Comparison of ENCODE assay signal across 12 cellular contexts in the genomic region with DNA sequence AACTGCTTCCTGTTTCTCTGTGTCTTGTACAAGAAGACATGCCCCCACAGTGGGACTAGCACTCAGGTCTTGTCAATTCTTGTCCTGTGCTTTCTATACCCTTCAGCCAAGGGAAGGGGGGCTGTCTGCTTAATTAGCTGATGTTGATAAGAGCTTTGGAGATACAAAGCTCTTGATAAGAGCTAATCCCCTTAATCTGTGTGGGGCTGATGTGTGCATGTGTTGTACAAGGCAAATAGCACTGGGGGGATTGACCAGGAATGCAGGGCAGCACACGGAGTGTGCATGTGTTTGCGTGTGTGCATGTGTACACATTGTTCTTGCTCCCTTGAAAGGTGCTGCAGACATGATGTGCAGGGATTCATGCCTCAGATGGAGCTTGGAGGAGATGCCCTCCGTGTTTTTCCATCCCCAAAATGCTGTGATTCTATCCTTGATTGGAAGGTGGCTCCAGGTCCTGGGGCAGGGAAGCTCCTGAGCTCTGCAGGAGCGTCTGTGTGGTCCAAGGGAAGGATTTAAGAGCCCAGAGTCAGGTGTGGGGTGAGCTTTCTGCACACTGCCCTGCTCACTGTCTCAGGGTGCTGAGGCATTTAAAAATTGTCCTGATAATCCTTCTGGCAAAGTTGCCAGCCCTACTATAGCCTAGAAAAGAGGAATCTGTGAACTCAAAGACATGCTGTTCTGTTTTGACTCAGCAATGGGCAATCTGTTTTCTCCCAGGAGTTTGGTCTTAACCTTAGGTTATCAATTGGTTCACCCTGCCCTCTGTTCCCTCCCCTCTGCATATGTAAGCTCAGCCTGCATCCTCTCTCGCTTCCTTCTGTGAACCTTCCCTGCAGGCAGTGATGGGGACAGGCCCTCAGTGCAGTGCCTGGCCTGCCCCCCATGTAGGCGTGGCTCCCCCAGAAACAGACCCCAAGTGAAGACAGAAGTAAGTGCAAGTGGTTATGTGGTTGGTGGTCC.
DNase-seq lines count a peak whose midpoint lies in the region; ATAC-seq lines count a peak whose summit lies in the region.
"Had no signal": no experiment of that assay in that cellular context is flagged by ENCODE, and none has a peak within 500 bp of the region (broad histone marks: within the 10 kb centered on the region; RNA-seq: fewer than 3 reads in every experiment).

No MANE protein-coding gene starts in this region.

- no peaks in the 10 kb centered on the region for H3K79me1 ChIP-seq in neuronal stem cell (ENCODE audit: low read depth, low read length)

- no peak overlapping the region for H2BK5ac ChIP-seq in neuronal stem cell (ENCODE audit: low read length)

- H3K14ac ChIP-seq in neuronal stem cell (ENCODE audit: low read length): no peak overlapping the region

- CTCF ChIA-PET in activated CD8-positive, alpha-beta memory T cell treated with anti-CD3 and anti-CD28 coated beads, Interleukin-2, amount 10 ng/mL, durations not matched to agents 7 days and 5 days (lab: Charles Lee): no interaction called here

- H2AFZ ChIP-seq in neuronal stem cell (ENCODE audit: low read length): no peak overlapping the region

- H3K4me3 ChIP-seq in neuronal stem cell (ENCODE audit: low read length in 2 of 2): peak overlapping the region in 1 of 2 donors; percentile 40
- H3K4me3 ChIP-seq: body of pancreas, Peyer's patch, tibial artery had no signal

- H3K18ac ChIP-seq in neuronal stem cell (ENCODE audit: low read length): peak overlapping the region; percentile 17

- H2BK120ac ChIP-seq in neuronal stem cell (ENCODE audit: low read depth, low read length): no peak overlapping the region

- no peak overlapping the region for H4K8ac ChIP-seq in neuronal stem cell (ENCODE audit: low read depth, low read length)

- H3K4me3 Mint-ChIP-seq in activated CD8-positive, alpha-beta memory T cell treated with anti-CD3 and anti-CD28 coated beads, Interleukin-2, amount 10 ng/mL, durations not matched to agents 7 days and 5 days: no peak overlapping the region

- no peak overlapping the region for H3K9ac ChIP-seq in neuronal stem cell (ENCODE audit: low read depth, low read length, poor library complexity)

- H3K23ac ChIP-seq in neuronal stem cell (ENCODE audit: low read depth, low read length, poor library complexity): no peak overlapping the region

- no peaks in the 10 kb centered on the region for H3K9me3 Mint-ChIP-seq in activated CD8-positive, alpha-beta memory T cell treated with anti-CD3 and anti-CD28 coated beads, Interleukin-2, amount 10 ng/mL, durations not matched to agents 7 days and 5 days (ENCODE audit: low read depth)

- H3K4me2 ChIP-seq in neuronal stem cell (ENCODE audit: insufficient read depth, low read length, poor library complexity, severe bottlenecking): no peak overlapping the region

- H3K27me3 ChIP-seq in neuronal stem cell (ENCODE audit: control insufficient read depth in 3 of 3, insufficient read depth in 3 of 3, low read depth in 1 of 3, low read length in 3 of 3): peaks cover 0 to 3% (median 3%) of the 10 kb centered on the region in 3 experiments
- H3K27me3 ChIP-seq: body of pancreas, Peyer's patch, tibial artery had no signal

- H3K4me1 ChIP-seq in neuronal stem cell (ENCODE audit: control insufficient read depth in 2 of 2, insufficient read depth in 1 of 2, low read depth in 1 of 2, low read length in 2 of 2): peaks cover 15 to 23% of the 10 kb centered on the region in 2 donors
- H3K4me1 ChIP-seq: body of pancreas had no signal

- peak; percentile 41 for DNase-seq in activated CD8-positive, alpha-beta memory T cell treated with anti-CD3 and anti-CD28 coated beads, Interleukin-2, amount 10 ng/mL, durations not matched to agents 7 days and 5 days
- DNase-seq in activated CD8-positive, alpha-beta memory T cell treated with anti-CD3 and anti-CD28 coated beads, Interleukin-2, amount 50 U/mL, for 48 hours: no peak
- DNase-seq in neuronal stem cell (ENCODE audit: low spot score) (no peak), NCI-H2227 (lab: John Stamatoyannopoulos, UW; ENCODE audit: unreplicated experiment) (no peak), SKM-1 (lab: John Stamatoyannopoulos, UW; ENCODE audit: unreplicated experiment) (no peak), amygdala (lab: John Stamatoyannopoulos, UW) (no peak)
- DNase-seq: activated CD4-positive, alpha-beta T cell treated with anti-CD3 and anti-CD28 coated beads for 1 hour; tibial artery had no signal

- no peaks in the 10 kb centered on the region for H3K36me3 Mint-ChIP-seq in activated CD8-positive, alpha-beta memory T cell treated with anti-CD3 and anti-CD28 coated beads, Interleukin-2, amount 10 ng/mL, durations not matched to agents 7 days and 5 days

- no peak overlapping the region for H2AK5ac ChIP-seq in neuronal stem cell (ENCODE audit: low read depth, low read length)

- H2BK12ac ChIP-seq in neuronal stem cell (ENCODE audit: low read length): no peak overlapping the region

- H3K4me1 Mint-ChIP-seq in activated CD8-positive, alpha-beta memory T cell treated with anti-CD3 and anti-CD28 coated beads, Interleukin-2, amount 10 ng/mL, durations not matched to agents 7 days and 5 days: peaks cover 18% of the 10 kb centered on the region

- H3K27me3 Mint-ChIP-seq in activated CD8-positive, alpha-beta memory T cell treated with anti-CD3 and anti-CD28 coated beads, Interleukin-2, amount 10 ng/mL, durations not matched to agents 7 days and 5 days: no peaks in the 10 kb centered on the region

- no CpG with 5 or more reads among the region's 6 CpGs for WGBS in neuronal stem cell (ENCODE audit: extremely low coverage in 2 of 2, insufficient read length in 2 of 2, insufficient replicate concordance in 1 of 2), 2 donors

- ATAC-seq in activated CD8-positive, alpha-beta memory T cell treated with anti-CD3 and anti-CD28 coated beads, Interleukin-2, amount 10 ng/mL, durations not matched to agents 7 days and 5 days: peak; percentile 21
- peak; percentile 80 for ATAC-seq in GM21737 (IDR thresholded peaks at IDR 0.05; ENCODE audit: unreplicated experiment)
- ATAC-seq in HG03442 (IDR thresholded peaks at IDR 0.05; ENCODE audit: unreplicated experiment): peak; percentile 61
- ATAC-seq: body of pancreas had no signal

- H3K27ac ChIP-seq in neuronal stem cell (replicated peaks; ENCODE audit: low read length): no peak overlapping the region
- H3K27ac ChIP-seq: body of pancreas, tibial artery had no signal

- H3K27ac Mint-ChIP-seq in activated CD8-positive, alpha-beta memory T cell treated with anti-CD3 and anti-CD28 coated beads, Interleukin-2, amount 10 ng/mL, durations not matched to agents 7 days and 5 days: peak overlapping the region; percentile 60

- no peaks in the 10 kb centered on the region for H3K36me3 ChIP-seq in neuronal stem cell (replicated peaks in 1 of 2; ENCODE audit: control insufficient read depth in 2 of 2, insufficient read depth in 2 of 2, low read length in 2 of 2)
- H3K36me3 ChIP-seq: Peyer's patch had no signal

- no peak overlapping the region for H2BK15ac ChIP-seq in neuronal stem cell (ENCODE audit: low read length)

- H3K9me3 ChIP-seq in neuronal stem cell (replicated peaks in 1 of 2; ENCODE audit: control insufficient read depth in 2 of 2, insufficient read depth in 1 of 2, low read depth in 1 of 2, low read length in 2 of 2): peaks cover 9 to 11% of the 10 kb centered on the region in 2 donors
- H3K9me3 ChIP-seq: Peyer's patch had no signal

- H3K4ac ChIP-seq in neuronal stem cell (ENCODE audit: low read length): no peak overlapping the region

- H4K91ac ChIP-seq in neuronal stem cell (ENCODE audit: low read depth, low read length, poor library complexity): no peak overlapping the region

Comparison
In these comparisons a context has a peak if more than half of its experiments do, and no peak if none do; other contexts are left out.
1. ATAC-seq: peak in every context shown above with its lines; median percentile 80 in GM21737; 61 in HG03442; 21 in activated CD8-positive, alpha-beta memory T cell treated with anti-CD3 and anti-CD28 coated beads, Interleukin-2, amount 10 ng/mL, durations not matched to agents 7 days and 5 days.